8 cellular contexts compared by ENCODE assay signal in the genomic region with DNA sequence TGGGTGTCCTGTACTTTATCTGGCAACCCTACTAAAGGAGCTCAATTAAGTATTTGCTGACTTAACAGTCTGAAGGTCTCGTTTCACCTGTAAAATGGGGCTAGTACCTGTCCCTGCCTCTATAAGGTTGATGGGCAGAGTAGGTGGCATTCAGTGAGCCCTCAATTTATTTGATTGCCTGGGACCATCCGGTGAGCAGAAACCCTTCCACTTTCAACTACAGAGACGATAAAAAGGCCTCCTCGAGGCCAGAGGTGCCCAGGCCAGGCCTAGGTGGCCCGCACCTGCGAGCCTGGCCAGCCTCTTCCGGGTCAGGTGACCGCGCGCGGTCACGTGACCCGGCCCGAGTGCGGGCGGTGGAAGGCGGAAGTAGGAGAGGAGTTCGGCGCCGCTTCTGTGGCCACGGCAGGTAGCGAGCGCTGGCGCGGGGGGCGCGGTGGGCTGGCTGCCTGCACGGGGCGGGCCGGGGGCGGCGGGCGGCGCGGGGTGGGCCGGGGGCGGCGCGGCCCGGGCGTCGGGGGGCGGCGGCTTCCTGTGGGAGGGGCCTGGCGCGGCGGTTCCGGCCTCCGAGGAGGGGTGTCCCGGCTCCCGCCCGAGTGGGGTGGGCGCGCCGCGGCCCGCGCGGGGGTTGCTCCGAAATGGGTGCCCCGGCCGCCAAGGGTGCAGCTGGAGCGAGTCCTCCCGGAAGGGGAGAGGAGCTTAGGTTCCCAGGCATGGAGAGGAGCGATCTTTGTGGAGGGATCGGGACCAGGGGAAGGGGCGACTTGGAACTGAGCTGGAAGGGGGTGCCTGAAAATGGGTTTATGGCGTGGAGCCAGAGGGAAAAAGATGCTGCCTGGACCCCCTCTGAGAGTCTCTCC. TPM values are rescaled to one million over a fixed set of nuclear protein-coding genes. Genes with fewer than 3 reads are reported as not detected.
DNase-seq lines count a peak whose midpoint lies in the region; ATAC-seq and TF ChIP-seq lines count a peak whose summit lies in the region.

TSS of gene WWP2 (plus strand) at position 350 of the 860 bp plus-strand sequence. CDS start 24,679 bp downstream, outside the sequence.

- TF ChIP-seq CTCF in MM.1S (IDR thresholded peaks at IDR 0.05; ENCODE audit: low read length), result no peak
- TF ChIP-seq CTCF in SU-DHL-6 (IDR thresholded peaks at IDR 0.05; ENCODE audit: insufficient read depth, low read length, poor library complexity, severe bottlenecking), result no peak
- no peak for TF ChIP-seq CTCF in cardiac muscle cell (IDR thresholded peaks at IDR 0.05; ENCODE audit: low read depth, low read length)
- TF ChIP-seq CTCF in parathyroid adenoma (IDR thresholded peaks at IDR 0.05), result no peak
- peak in 1 of 2 experiments; percentile 25 for TF ChIP-seq CTCF in tibial artery (IDR thresholded peaks at IDR 0.05)

- H3K27me3 Mint-ChIP-seq in activated naive CD8-positive, alpha-beta T cell treated with anti-CD3 and anti-CD28 coated beads, Interleukin-2, amount 10 ng/mL, durations not matched to agents 7 days and 5 days, result no peaks in the 10 kb centered on the region

- H3F3A ChIP-seq in MM.1S (ENCODE audit: insufficient read depth, low read length) (peaks cover 14% of the 10 kb centered on the region; the same call in 1 of the 2 replicates), SU-DHL-6 (ENCODE audit: insufficient read depth) (peaks cover 21% of the 10 kb centered on the region)

- peak within 1 kb of the TSS; percentile 95 for H3K4me3 ChIP-seq in MM.1S (ENCODE audit: low read length)
- peak within 1 kb of the TSS; percentile 88 for H3K4me3 ChIP-seq in SU-DHL-6 (ENCODE audit: insufficient read depth, low read length, poor library complexity, severe bottlenecking)
- H3K4me3 ChIP-seq in cardiac muscle cell, result peak within 1 kb of the TSS; percentile 98
- peak within 1 kb of the TSS; percentile 96 for H3K4me3 ChIP-seq in parathyroid adenoma (ENCODE audit: low read depth, low read length)
- H3K4me3 ChIP-seq in tibial artery, result peak within 1 kb of the TSS; percentile 79 to 96

- intact Hi-C loops in tibial artery (cut with DNase I; ENCODE audit: low total_unique reads), result no loop called here

- no peaks in the 10 kb centered on the region for H3K9me3 Mint-ChIP-seq in activated naive CD8-positive, alpha-beta T cell treated with anti-CD3 and anti-CD28 coated beads, Interleukin-2, amount 10 ng/mL, durations not matched to agents 7 days and 5 days

- H3K27me3 ChIP-seq in MM.1S (replicated peaks; ENCODE audit: insufficient read depth, low read length), result no peaks in the 10 kb centered on the region
- H3K27me3 ChIP-seq in SU-DHL-6 (ENCODE audit: low read length), result no peaks in the 10 kb centered on the region
- H3K27me3 ChIP-seq in cardiac muscle cell, result no peaks in the 10 kb centered on the region
- no peaks in the 10 kb centered on the region for H3K27me3 ChIP-seq in parathyroid adenoma (ENCODE audit: control insufficient read depth, insufficient read depth, low read length)
- H3K27me3 ChIP-seq in tibial artery, result no peaks in the 10 kb centered on the region

- H3K9me2 ChIP-seq in MM.1S (replicated peaks; ENCODE audit: insufficient read depth, low read length) (no peaks in the 10 kb centered on the region), SU-DHL-6 (replicated peaks; ENCODE audit: insufficient read depth, low read length) (no peaks in the 10 kb centered on the region)

- H2AFZ ChIP-seq in MM.1S (ENCODE audit: low read length), result peak within 1 kb of the TSS; percentile 85
- H2AFZ ChIP-seq in SU-DHL-6 (ENCODE audit: low read depth, low read length, severe bottlenecking), result peak within 1 kb of the TSS; percentile 81
- H2AFZ ChIP-seq in parathyroid adenoma, result peak within 1 kb of the TSS; percentile 100

- ATAC-seq in activated naive CD8-positive, alpha-beta T cell treated with anti-CD3 and anti-CD28 coated beads, Interleukin-2, amount 10 ng/mL, durations not matched to agents 7 days and 5 days (ENCODE audit: low read depth), result peak; percentile 82

- H3K27ac Mint-ChIP-seq in activated naive CD8-positive, alpha-beta T cell treated with anti-CD3 and anti-CD28 coated beads, Interleukin-2, amount 10 ng/mL, durations not matched to agents 7 days and 5 days, result peak within 1 kb of the TSS; percentile 96

- H3K4me1 ChIP-seq in MM.1S (ENCODE audit: low read length), result peaks cover 13% of the 10 kb centered on the region
- no peaks in the 10 kb centered on the region for H3K4me1 ChIP-seq in cardiac muscle cell (ENCODE audit: low read depth)
- H3K4me1 ChIP-seq in parathyroid adenoma, result peaks cover 5% of the 10 kb centered on the region
- peaks cover 0 to 16% (median 6%) of the 10 kb centered on the region in 4 donors for H3K4me1 ChIP-seq in tibial artery

- H3K27ac ChIP-seq in MM.1S (ENCODE audit: low read length) (peak within 1 kb of the TSS; percentile 72; the same call in 1 of the 2 replicates), SU-DHL-6 (ENCODE audit: low read depth, low read length) (peak within 1 kb of the TSS; percentile 78), cardiac muscle cell (peak within 1 kb of the TSS; percentile 77), parathyroid adenoma (peak within 1 kb of the TSS; percentile 95), tibial artery (peak within 1 kb of the TSS; percentile 87 to 91)

- H3K36me3 Mint-ChIP-seq in activated naive CD8-positive, alpha-beta T cell treated with anti-CD3 and anti-CD28 coated beads, Interleukin-2, amount 10 ng/mL, durations not matched to agents 7 days and 5 days, result peaks cover 6% of the 10 kb centered on the region

- H3K36me3 ChIP-seq in MM.1S (replicated peaks; ENCODE audit: insufficient read depth, low read length) (no peaks in the 10 kb centered on the region), SU-DHL-6 (ENCODE audit: low read length) (no peaks in the 10 kb centered on the region), cardiac muscle cell (no peaks in the 10 kb centered on the region), parathyroid adenoma (ENCODE audit: control insufficient read depth, insufficient read depth, low read length) (no peaks in the 10 kb centered on the region), tibial artery (no peaks in the 10 kb centered on the region)

- H3K4me3 Mint-ChIP-seq in activated naive CD8-positive, alpha-beta T cell treated with anti-CD3 and anti-CD28 coated beads, Interleukin-2, amount 10 ng/mL, durations not matched to agents 7 days and 5 days, result peak within 1 kb of the TSS; percentile 96

- peaks cover 49% of the 10 kb centered on the region for H3K79me2 ChIP-seq in MM.1S (ENCODE audit: low read length)
- peaks cover 45% of the 10 kb centered on the region for H3K79me2 ChIP-seq in SU-DHL-6 (ENCODE audit: insufficient read depth, low read length)
- H3K79me2 ChIP-seq in parathyroid adenoma, result peaks cover 17% of the 10 kb centered on the region

- peak within 1 kb of the TSS; percentile 93 for H3K9ac ChIP-seq in MM.1S (ENCODE audit: low read length)
- H3K9ac ChIP-seq in SU-DHL-6 (ENCODE audit: low read length), result peak within 1 kb of the TSS; percentile 95
- peak within 1 kb of the TSS; percentile 78 for H3K9ac ChIP-seq in parathyroid adenoma

- peaks cover 18% of the 10 kb centered on the region for H3K4me1 Mint-ChIP-seq in activated naive CD8-positive, alpha-beta T cell treated with anti-CD3 and anti-CD28 coated beads, Interleukin-2, amount 10 ng/mL, durations not matched to agents 7 days and 5 days

- DNase-seq in ELR (ENCODE audit: low read depth), result peak; percentile 75
- DNase-seq in H4 (ENCODE audit: low spot score), result peak; percentile 59
- DNase-seq in MM.1S, result peak; percentile 89
- DNase-seq in activated naive CD8-positive, alpha-beta T cell treated with anti-CD3 and anti-CD28 coated beads, Interleukin-2, amount 10 ng/mL, durations not matched to agents 7 days and 5 days, result peak; percentile 83
- peak; percentile 73 to 90 for DNase-seq in cardiac muscle cell (ENCODE audit: low read depth in 1 of 2, low spot score in 1 of 2)
- DNase-seq in tibial artery, result peak; percentile 57 to 84

- H4K20me1 ChIP-seq in MM.1S (ENCODE audit: insufficient read depth, low read length), result no peaks in the 10 kb centered on the region
- no peaks in the 10 kb centered on the region for H4K20me1 ChIP-seq in SU-DHL-6 (ENCODE audit: low read depth, low read length)

- H3K9me3 ChIP-seq in MM.1S (replicated peaks; ENCODE audit: insufficient read depth, low read length) (no peaks in the 10 kb centered on the region), SU-DHL-6 (ENCODE audit: insufficient read depth, low read length) (no peaks in the 10 kb centered on the region), cardiac muscle cell (ENCODE audit: low read depth) (no peaks in the 10 kb centered on the region), parathyroid adenoma (ENCODE audit: control insufficient read depth, low read length) (no peaks in the 10 kb centered on the region), tibial artery (no peaks in the 10 kb centered on the region)

- H3K4me2 ChIP-seq in MM.1S (ENCODE audit: low read depth, low read length), result peak within 1 kb of the TSS; percentile 77
- peak within 1 kb of the TSS; percentile 93 for H3K4me2 ChIP-seq in SU-DHL-6 (ENCODE audit: low read depth, low read length, poor library complexity, severe bottlenecking)
- H3K4me2 ChIP-seq in parathyroid adenoma (ENCODE audit: low read length), result peak within 1 kb of the TSS; percentile 91

- POLR2A ChIA-PET in activated naive CD8-positive, alpha-beta T cell treated with anti-CD3 and anti-CD28 coated beads, Interleukin-2, amount 10 ng/mL, durations not matched to agents 7 days and 5 days (lab: Charles Lee), result interaction anchor here (0.6 to 3.4 kb wide), 8 partner anchors 9 to 337 kb away, joined by 3 to 26 read pairs (median 4); partner anchors contain the start of genes NOB1 and NQO1

RNA-seq across cellular contexts. Expression of gene WWP2, which starts in this region (rescaled TPM):
- total RNA-seq in H4 (2014; rRNA removed; shearing (Covaris generic)), result 12.6 and 15.1 TPM in 2 replicates
- 10 to 100 TPM; 60.6 to 61.5 TPM for total RNA-seq in activated naive CD8-positive, alpha-beta T cell treated with anti-CD3 and anti-CD28 coated beads, Interleukin-2, amount 10 ng/mL, durations not matched to agents 7 days and 5 days
- 24.8 and 27.8 TPM in 2 replicates for total RNA-seq in cardiac muscle cell
- 21.3 and 34.9 TPM in 2 replicates for polyA plus RNA-seq in cardiac muscle cell

Comparison
In these comparisons a context has a peak if more than half of its experiments do, and no peak if none do; other contexts are left out.
1. Peak in every context shown above with its lines: DNase-seq, ATAC-seq, H3K4me3 ChIP-seq and H3K27ac ChIP-seq.